In genomic region chr2:239048771-239049170, GRCh38 we compare ENCODE assay signal across 25 cellular contexts.
"Had no signal": no experiment of that assay in that cellular context is flagged by ENCODE, and none has a peak within 500 bp of the region (broad histone marks: within the 10 kb centered on the region; RNA-seq: fewer than 3 reads in every experiment).

No MANE protein-coding gene starts in this region.

- H3K27ac ChIP-seq: brain microvascular endothelial cell, KMS-11, WERI-Rb-1 had no signal

- ATAC-seq: activated CD8-positive, alpha-beta memory T cell treated with anti-CD3 and anti-CD28 coated beads, Interleukin-2, amount 10 ng/mL, durations not matched to agents 7 days and 5 days had no signal

- H3K27me3 ChIP-seq: brain microvascular endothelial cell had no signal

- H3K27me3 Mint-ChIP-seq: activated CD4-positive, alpha-beta memory T cell treated with anti-CD3 and anti-CD28 coated beads, Interleukin-2, amount 10 ng/mL, durations not matched to agents 7 days and 5 days; activated CD8-positive, alpha-beta memory T cell treated with anti-CD3 and anti-CD28 coated beads, Interleukin-2, amount 10 ng/mL, durations not matched to agents 7 days and 5 days; activated naive CD4-positive, alpha-beta T cell treated with anti-CD3 and anti-CD28 coated beads, Interleukin-2, amount 50 U/mL, for 24 hours had no signal

- H3K27ac Mint-ChIP-seq: activated CD4-positive, alpha-beta memory T cell treated with anti-CD3 and anti-CD28 coated beads, Interleukin-2, amount 10 ng/mL, durations not matched to agents 7 days and 5 days; activated CD8-positive, alpha-beta memory T cell treated with anti-CD3 and anti-CD28 coated beads, Interleukin-2, amount 10 ng/mL, durations not matched to agents 7 days and 5 days; activated naive CD4-positive, alpha-beta T cell treated with anti-CD3 and anti-CD28 coated beads, Interleukin-2, amount 50 U/mL, for 24 hours had no signal

- DNase-seq: activated CD4-positive, alpha-beta memory T cell treated with anti-CD3 and anti-CD28 coated beads, Interleukin-2, amount 10 ng/mL, durations not matched to agents 7 days and 5 days; activated CD4-positive, alpha-beta T cell treated with anti-CD3 and anti-CD28 coated beads for 1 hour; activated CD4-positive, alpha-beta T cell treated with anti-CD3 and anti-CD28 coated beads for 48 hours; activated CD4-positive, CD25-positive, alpha-beta regulatory T cell; activated CD8-positive, alpha-beta memory T cell treated with anti-CD3 and anti-CD28 coated beads for 24 hours; activated CD8-positive, alpha-beta memory T cell treated with anti-CD3 and anti-CD28 coated beads, Interleukin-2, amount 10 ng/mL, durations not matched to agents 7 days and 5 days; activated CD8-positive, alpha-beta memory T cell treated with anti-CD3 and anti-CD28 coated beads, Interleukin-2, amount 50 U/mL, for 48 hours; activated effector memory CD4-positive, alpha-beta T cell treated with Interleukin-2 at 50 U/mL for 16 hours; activated T-cell treated with anti-CD3 and anti-CD28 coated beads, Interleukin-2, amount 50 U/mL, for 48 hours; MM.1S; MV-4-11; NCI-H1092; NCI-H1436 treated with DMSO at 0.1 percent for 48 hours; NCI-H1694 treated with DMSO at 0.1 percent for 48 hours; NCI-H2029; NCI-H345; NCI-H524 treated with DMSO at 0.1 percent for 48 hours; NCI-H748 treated with DMSO at 0.1 percent for 48 hours; NK-92 treated with Interleukin-12 subunit alpha and Interleukin-12 subunit beta, amount 100 ng/mL, for 24 hours; OCI-M1; T1000; WERI-Rb-1 had no signal

- H3K4me1 Mint-ChIP-seq: activated CD4-positive, alpha-beta memory T cell treated with anti-CD3 and anti-CD28 coated beads, Interleukin-2, amount 10 ng/mL, durations not matched to agents 7 days and 5 days; activated CD8-positive, alpha-beta memory T cell treated with anti-CD3 and anti-CD28 coated beads, Interleukin-2, amount 10 ng/mL, durations not matched to agents 7 days and 5 days; activated naive CD4-positive, alpha-beta T cell treated with anti-CD3 and anti-CD28 coated beads, Interleukin-2, amount 50 U/mL, for 24 hours had no signal

- H3K4me3 Mint-ChIP-seq: activated CD4-positive, alpha-beta memory T cell treated with anti-CD3 and anti-CD28 coated beads, Interleukin-2, amount 10 ng/mL, durations not matched to agents 7 days and 5 days; activated CD8-positive, alpha-beta memory T cell treated with anti-CD3 and anti-CD28 coated beads, Interleukin-2, amount 10 ng/mL, durations not matched to agents 7 days and 5 days; activated naive CD4-positive, alpha-beta T cell treated with anti-CD3 and anti-CD28 coated beads, Interleukin-2, amount 50 U/mL, for 24 hours had no signal

- H3K9me3 Mint-ChIP-seq: activated CD4-positive, alpha-beta memory T cell treated with anti-CD3 and anti-CD28 coated beads, Interleukin-2, amount 10 ng/mL, durations not matched to agents 7 days and 5 days; activated naive CD4-positive, alpha-beta T cell treated with anti-CD3 and anti-CD28 coated beads, Interleukin-2, amount 50 U/mL, for 24 hours had no signal

- H3K36me3 ChIP-seq: brain microvascular endothelial cell, WERI-Rb-1 had no signal
